In genomic region chr19:49987159-49987698, GRCh38 we compare ENCODE assay signal across 8 cellular contexts. TPM values are rescaled to one million over a fixed set of nuclear protein-coding genes. Genes with fewer than 3 reads are reported as not detected.
DNase-seq lines count a peak whose midpoint lies in the region; ATAC-seq, FAIRE-seq and TF ChIP-seq lines count a peak whose summit lies in the region.

No MANE protein-coding gene starts in this region.

- TF ChIP-seq CTCF in CD8-positive, alpha-beta T cell (IDR thresholded peaks at IDR 0.05) = no peak
- TF ChIP-seq CTCF in cardiac fibroblast (IDR thresholded peaks at IDR 0.05; ENCODE audit: low read depth, low read length) = peak; percentile 14
- TF ChIP-seq CTCF in kidney (IDR thresholded peaks at IDR 0.05; ENCODE audit: borderline replicate concordance, extremely low read depth, insufficient read depth) = peak; percentile 18

- H4K20me1 ChIP-seq in Karpas-422 (ENCODE audit: insufficient read depth, low read depth, low read length) = peaks cover 22% of the 10 kb centered on the region

- peak overlapping the region; percentile 16 for H3K27ac Mint-ChIP-seq in CD8-positive, alpha-beta T cell

- ATAC-seq in CD8-positive, alpha-beta T cell = peak; percentile 89
- no peak for ATAC-seq in GM18858 (IDR thresholded peaks at IDR 0.05; ENCODE audit: unreplicated experiment)

- POLR2A ChIA-PET in CD8-positive, alpha-beta T cell (lab: Charles Lee) = no interaction called here

- intact Hi-C loops in CD8-positive, alpha-beta T cell (cut with DNase I, micrococcal nuclease) = no loop called here
- intact Hi-C loops in kidney (cut with DNase I) = loop anchor here (5.0 kb wide), 1 partner anchor 50 kb away; no protein-coding TSS in a partner anchor

- no peak for FAIRE-seq in kidney (lab: Jason Lieb, UNC)

- no peak overlapping the region for H3K4me2 ChIP-seq in Karpas-422 (ENCODE audit: low read depth, low read length, poor library complexity, severe bottlenecking)

- H3K4me1 Mint-ChIP-seq in CD8-positive, alpha-beta T cell (ENCODE audit: low read depth) = no peaks in the 10 kb centered on the region

- H3K9ac ChIP-seq in Karpas-422 (ENCODE audit: low read length) (no peak overlapping the region), kidney (ENCODE audit: low read length in 2 of 2) (no peak overlapping the region)

- no peaks in the 10 kb centered on the region for H3K9me3 ChIP-seq in CD8-positive, alpha-beta T cell (ENCODE audit: low read length)
- H3K9me3 ChIP-seq in Karpas-422 (ENCODE audit: low read length) (no peaks in the 10 kb centered on the region), kidney (ENCODE audit: control insufficient read depth in 1 of 2, low read length in 2 of 2) (no peaks in the 10 kb centered on the region)

- H3K4me1 ChIP-seq in CD8-positive, alpha-beta T cell (ENCODE audit: insufficient read depth, low read length) = no peaks in the 10 kb centered on the region
- H3K4me1 ChIP-seq in Karpas-422 (ENCODE audit: low read length) (no peaks in the 10 kb centered on the region), kidney (ENCODE audit: control insufficient read depth in 1 of 2, insufficient read depth in 1 of 2, low read depth in 1 of 2, low read length in 2 of 2) (no peaks in the 10 kb centered on the region)

- H3K9me3 Mint-ChIP-seq in CD8-positive, alpha-beta T cell = no peaks in the 10 kb centered on the region

- H3K79me2 ChIP-seq in Karpas-422 (ENCODE audit: low read length) = no peaks in the 10 kb centered on the region

- H2AFZ ChIP-seq in Karpas-422 (ENCODE audit: low read length) = no peak overlapping the region

- DNase-seq in CD8-positive, alpha-beta T cell = peak; percentile 49 to 88 (median 72)
- DNase-seq in Karpas-422 (peak; percentile 100), cardiac fibroblast (ENCODE audit: low read depth in 2 of 2) (peak; percentile 93 to 94), kidney (peak; percentile 92), NCI-H1092 treated with DMSO at 0.1 percent for 48 hours (lab: John Stamatoyannopoulos, UW) (no peak)
- DNase-seq in activated CD4-positive, alpha-beta T cell treated with anti-CD3 and anti-CD28 coated beads for 1 hour = peak; percentile 48
- peak; percentile 82 for DNase-seq in stimulated activated CD4-positive, alpha-beta T cell treated with anti-CD3 and anti-CD28 coated beads, Interleukin-1b, Interleukin-23, amount 100 ng/mL, for 48 hours

- CTCF ChIA-PET in CD8-positive, alpha-beta T cell (lab: Charles Lee) = interaction anchor here (0.6 to 2.5 kb wide), 4 partner anchors 13 to 255 kb away, joined by 3 to 8 read pairs (median 3); no protein-coding TSS in a partner anchor

- peaks cover 79% of the 10 kb centered on the region for H3K36me3 Mint-ChIP-seq in CD8-positive, alpha-beta T cell

- no peaks in the 10 kb centered on the region for H3K27me3 ChIP-seq in CD8-positive, alpha-beta T cell (ENCODE audit: insufficient read depth, low read length)
- H3K27me3 ChIP-seq in Karpas-422 (ENCODE audit: low read length) = no peaks in the 10 kb centered on the region

- H3K9me2 ChIP-seq in Karpas-422 (replicated peaks; ENCODE audit: insufficient read depth, low read length) = no peaks in the 10 kb centered on the region

- no peak overlapping the region for H3K27ac ChIP-seq in CD8-positive, alpha-beta T cell (ENCODE audit: low read depth, low read length)
- H3K27ac ChIP-seq in Karpas-422 (ENCODE audit: low read length) (no peak overlapping the region), kidney (ENCODE audit: low read depth in 2 of 2, low read length in 2 of 2) (no peak overlapping the region)

- no peak overlapping the region for H3K4me3 ChIP-seq in CD8-positive, alpha-beta T cell (ENCODE audit: low read depth, low read length)
- H3K4me3 ChIP-seq in Karpas-422 (ENCODE audit: low read length) (no peak overlapping the region), cardiac fibroblast (replicated peaks in 1 of 2; ENCODE audit: low read depth in 2 of 2, low read length in 2 of 2) (no peak overlapping the region), kidney (ENCODE audit: low read length in 2 of 2) (no peak overlapping the region)

- peaks cover 26% of the 10 kb centered on the region for H3K36me3 ChIP-seq in CD8-positive, alpha-beta T cell (ENCODE audit: insufficient read depth, low read length)
- H3K36me3 ChIP-seq in Karpas-422 (ENCODE audit: insufficient read depth, low read length) (peaks cover 5% of the 10 kb centered on the region; the same call in 1 of the 2 replicates), kidney (ENCODE audit: control insufficient read depth in 1 of 2, insufficient read depth in 2 of 2, low read length in 2 of 2) (peaks cover 30 to 36% of the 10 kb centered on the region in 2 donors)

- H3K27me3 Mint-ChIP-seq in CD8-positive, alpha-beta T cell (ENCODE audit: low read depth) = no peaks in the 10 kb centered on the region

- no peak overlapping the region for H3K4me3 Mint-ChIP-seq in CD8-positive, alpha-beta T cell

RNA-seq across cellular contexts. Expression of gene SIGLEC11, which starts 26.3 kb away (rescaled TPM):
- total RNA-seq in CD8-positive, alpha-beta T cell = not detected
- total RNA-seq in Karpas-422 (2014; rRNA removed; shearing (Covaris generic); ENCODE audit: low replicate concordance) = 0.87 TPM in 1 of 2 replicates, not detected in the other
- 1.2 TPM for total RNA-seq in kidney
- polyA plus RNA-seq in kidney (ENCODE audit: insufficient read depth, low read depth, low replicate concordance) = 1.5 TPM

RNA-seq across cellular contexts. Expression of gene VRK3, which starts 37.9 kb away (rescaled TPM):
- 10 to 100 TPM; 71.1 to 73.1 TPM for total RNA-seq in CD8-positive, alpha-beta T cell
- 56.9 and 75.9 TPM in 2 replicates for total RNA-seq in Karpas-422 (2014; rRNA removed; shearing (Covaris generic); ENCODE audit: low replicate concordance)
- total RNA-seq in kidney = 53.2 TPM
- polyA plus RNA-seq in kidney (ENCODE audit: insufficient read depth, low read depth, low replicate concordance) = 69.0 TPM

RNA-seq across cellular contexts. Expression of gene ZNF473, which starts 38.6 kb away (rescaled TPM):
- total RNA-seq in CD8-positive, alpha-beta T cell = 1 to 10 TPM; 5.2 to 5.8 TPM
- 22.3 and 24.1 TPM in 2 replicates for total RNA-seq in Karpas-422 (2014; rRNA removed; shearing (Covaris generic); ENCODE audit: low replicate concordance)
- 10.7 TPM for total RNA-seq in kidney
- 2.6 TPM for polyA plus RNA-seq in kidney (ENCODE audit: insufficient read depth, low read depth, low replicate concordance)

RNA-seq across cellular contexts. Expression of gene NUP62, which starts 57.9 kb away (rescaled TPM):
- 10 to 100 TPM; 18.2 to 20.2 TPM for total RNA-seq in CD8-positive, alpha-beta T cell
- 35.0 and 37.9 TPM in 2 replicates for total RNA-seq in Karpas-422 (2014; rRNA removed; shearing (Covaris generic); ENCODE audit: low replicate concordance)
- 39.0 TPM for total RNA-seq in kidney
- 17.1 TPM for polyA plus RNA-seq in kidney (ENCODE audit: insufficient read depth, low read depth, low replicate concordance)

RNA-seq across cellular contexts. Expression of gene ATF5, which starts 58.2 kb away (rescaled TPM):
- total RNA-seq in CD8-positive, alpha-beta T cell = 10 to 100 TPM; 14.1 to 16.7 TPM
- total RNA-seq in Karpas-422 (2014; rRNA removed; shearing (Covaris generic); ENCODE audit: low replicate concordance) = 454 and 537 TPM in 2 replicates
- 36.4 TPM for total RNA-seq in kidney
- polyA plus RNA-seq in kidney (ENCODE audit: insufficient read depth, low read depth, low replicate concordance) = 22.7 TPM
